Comparison of ENCODE assay signal across 24 cellular contexts in genomic region chr7:128420773-128421172, GRCh38. TPM values are rescaled to one million over a fixed set of nuclear protein-coding genes. Genes with fewer than 3 reads are reported as not detected.
"Had no signal": no experiment of that assay in that cellular context is flagged by ENCODE, and none has a peak within 500 bp of the region (broad histone marks: within the 10 kb centered on the region; RNA-seq: fewer than 3 reads in every experiment).

No MANE protein-coding gene starts in this region.

- H3K4me1 ChIP-seq: ascending aorta, breast epithelium, gastrocnemius medialis had no signal

- ATAC-seq: activated CD8-positive, alpha-beta T cell treated with anti-CD3 and anti-CD28 coated beads for 36 hours; gastrocnemius medialis; left cardiac atrium; stimulated activated naive B cell treated with anti-CD40 and anti-IgM and Interleukin-4, amounts not matched to agents 10 μg/mL and 1 μg/mL and 100 μg/mL, for 72 hours; T-cell had no signal

- H3K9me3 Mint-ChIP-seq: activated CD4-positive, alpha-beta T cell treated with anti-CD3 and anti-CD28 coated beads, Interleukin-2, amount 10 ng/mL, durations not matched to agents 7 days and 5 days; activated CD8-positive, alpha-beta T cell treated with anti-CD3 and anti-CD28 coated beads for 36 hours; activated naive CD4-positive, alpha-beta T cell treated with anti-CD3 and anti-CD28 coated beads for 36 hours; central memory CD8-positive, alpha-beta T cell; stimulated activated naive B cell treated with anti-CD40 and anti-IgM and Interleukin-4, amounts not matched to agents 10 μg/mL and 1 μg/mL and 100 μg/mL, for 72 hours; T-cell; T-helper 2 cell treated with Interferon-gamma antibody and Interleukin-4, amounts not matched to agents 5 μg/mL and 100 μg/mL, for 36 hours had no signal

- H3K4me2 ChIP-seq: smooth muscle cell had no signal

- H3K27ac ChIP-seq: ascending aorta, breast epithelium, coronary artery, esophagus muscularis mucosa, gastrocnemius medialis, sigmoid colon, upper lobe of left lung, VCaP had no signal

- H3K27ac Mint-ChIP-seq: activated CD4-positive, alpha-beta T cell treated with anti-CD3 and anti-CD28 coated beads, Interleukin-2, amount 10 ng/mL, durations not matched to agents 7 days and 5 days; activated CD8-positive, alpha-beta T cell treated with anti-CD3 and anti-CD28 coated beads for 36 hours; activated naive CD4-positive, alpha-beta T cell treated with anti-CD3 and anti-CD28 coated beads for 36 hours; stimulated activated naive B cell treated with anti-CD40 and anti-IgM and Interleukin-4, amounts not matched to agents 10 μg/mL and 1 μg/mL and 100 μg/mL, for 72 hours; T-cell; T-helper 2 cell treated with Interferon-gamma antibody and Interleukin-4, amounts not matched to agents 5 μg/mL and 100 μg/mL, for 36 hours had no signal

- H3K4me3 Mint-ChIP-seq: activated CD4-positive, alpha-beta T cell treated with anti-CD3 and anti-CD28 coated beads, Interleukin-2, amount 10 ng/mL, durations not matched to agents 7 days and 5 days; activated CD8-positive, alpha-beta T cell treated with anti-CD3 and anti-CD28 coated beads for 36 hours; activated naive CD4-positive, alpha-beta T cell treated with anti-CD3 and anti-CD28 coated beads for 36 hours; central memory CD8-positive, alpha-beta T cell; stimulated activated naive B cell treated with anti-CD40 and anti-IgM and Interleukin-4, amounts not matched to agents 10 μg/mL and 1 μg/mL and 100 μg/mL, for 72 hours; T-cell; T-helper 2 cell treated with Interferon-gamma antibody and Interleukin-4, amounts not matched to agents 5 μg/mL and 100 μg/mL, for 36 hours had no signal

- H3K4me3 ChIP-seq: ascending aorta, breast epithelium, coronary artery, esophagus muscularis mucosa, gastrocnemius medialis, sigmoid colon, smooth muscle cell, upper lobe of left lung had no signal

- H3K36me3 ChIP-seq: ascending aorta, breast epithelium, esophagus muscularis mucosa, gastrocnemius medialis, sigmoid colon, upper lobe of left lung had no signal

- DNase-seq: activated CD4-positive, alpha-beta T cell treated with anti-CD3 and anti-CD28 coated beads, Interleukin-2, amount 10 ng/mL, durations not matched to agents 7 days and 5 days; activated CD4-positive, CD25-positive, alpha-beta regulatory T cell treated with anti-CD3 and anti-CD28 coated beads, Interleukin-2, amount 50 U/mL, for 72 hours; activated CD8-positive, alpha-beta T cell treated with anti-CD3 and anti-CD28 coated beads for 36 hours; activated naive CD4-positive, alpha-beta T cell treated with anti-CD3 and anti-CD28 coated beads for 36 hours; activated T-cell treated with anti-CD3 and anti-CD28 coated beads, Interleukin-2, amount 50 U/mL, for 1 hour; gastrocnemius medialis; hypothalamus; islet precursor cell; left cardiac atrium; occipital lobe; sigmoid colon; stimulated activated CD4-positive, alpha-beta T cell treated with anti-CD3 and anti-CD28 coated beads, Interleukin-15, amount 100 ng/mL, for 24 hours; stimulated activated naive B cell treated with anti-CD40 and anti-IgM and Interleukin-4, amounts not matched to agents 10 μg/mL and 1 μg/mL and 100 μg/mL, for 72 hours; T-cell; upper lobe of left lung had no signal

- H3K9me3 ChIP-seq: ascending aorta, breast epithelium, esophagus muscularis mucosa, gastrocnemius medialis, sigmoid colon, upper lobe of left lung had no signal

- H3K4me1 Mint-ChIP-seq: activated CD4-positive, alpha-beta T cell treated with anti-CD3 and anti-CD28 coated beads, Interleukin-2, amount 10 ng/mL, durations not matched to agents 7 days and 5 days had no signal

- H3K27me3 ChIP-seq: ascending aorta, breast epithelium, esophagus muscularis mucosa, gastrocnemius medialis, sigmoid colon, upper lobe of left lung had no signal

- H3K36me3 Mint-ChIP-seq: stimulated activated naive B cell treated with anti-CD40 and anti-IgM and Interleukin-4, amounts not matched to agents 10 μg/mL and 1 μg/mL and 100 μg/mL, for 72 hours; T-cell had no signal

RNA-seq across cellular contexts. Expression of gene PRRT4, which starts 59.3 kb away (rescaled TPM):
- total RNA-seq: renal cortical epithelial cell had no signal
